10 cellular contexts compared by ENCODE assay signal in the genomic region with DNA sequence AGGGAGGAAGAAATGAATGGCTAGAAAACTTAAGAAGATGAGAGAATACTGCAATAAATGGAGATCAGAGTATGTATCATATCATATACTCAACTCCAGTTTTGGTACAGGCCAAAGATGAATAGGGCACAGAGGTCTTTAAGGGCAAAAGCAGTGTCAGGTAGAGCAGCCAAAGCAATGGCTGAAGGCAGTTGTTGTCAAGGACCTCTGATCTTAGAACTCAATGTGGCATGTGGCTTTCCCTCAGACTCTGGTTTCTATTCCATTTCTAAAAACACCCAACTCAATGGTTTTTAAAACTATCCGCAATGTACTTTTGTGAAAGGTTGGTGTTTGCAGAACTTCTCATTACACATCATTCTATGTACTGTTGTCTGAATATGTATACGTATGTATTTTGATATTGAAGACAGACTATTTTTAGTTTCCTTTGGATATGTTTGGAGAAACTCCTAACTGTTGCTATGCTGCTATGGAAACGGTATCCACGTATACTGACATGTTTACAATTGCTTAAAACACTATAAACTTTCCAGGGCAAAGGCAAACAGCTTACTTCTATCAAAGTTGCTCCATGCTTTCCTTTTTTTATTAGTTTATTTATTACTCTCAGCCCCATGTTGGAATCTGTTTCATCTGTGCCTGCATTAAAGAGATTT. TPM values are rescaled to one million over a fixed set of nuclear protein-coding genes. Genes with fewer than 3 reads are reported as not detected.
DNase-seq lines count a peak whose midpoint lies in the region; ATAC-seq and TF ChIP-seq lines count a peak whose summit lies in the region.
"Had no signal": no experiment of that assay in that cellular context is flagged by ENCODE, and none has a peak within 500 bp of the region (broad histone marks: within the 10 kb centered on the region; RNA-seq: fewer than 3 reads in every experiment).

No MANE protein-coding gene starts in this region.

- H4K8ac ChIP-seq in mesenchymal stem cell (ENCODE audit: low read length) (no peak overlapping the region), neuronal stem cell (ENCODE audit: low read depth, low read length) (no peak overlapping the region)

- H3K9me3 ChIP-seq in mesenchymal stem cell (ENCODE audit: control insufficient read depth, low read length) (no peaks in the 10 kb centered on the region), neuronal stem cell (replicated peaks in 1 of 2; ENCODE audit: control insufficient read depth in 2 of 2, insufficient read depth in 1 of 2, low read depth in 1 of 2, low read length in 2 of 2) (no peaks in the 10 kb centered on the region)

- H3K27me3 Mint-ChIP-seq in CD14-positive monocyte (ENCODE audit: low read depth in 3 of 3) = no peaks in the 10 kb centered on the region
- H3K27me3 Mint-ChIP-seq in WTC11 (ENCODE audit: low read depth) = no peaks in the 10 kb centered on the region
- H3K27me3 Mint-ChIP-seq: activated CD4-positive, alpha-beta T cell treated with anti-CD3 and anti-CD28 coated beads for 36 hours had no signal

- no peak overlapping the region for H2AK5ac ChIP-seq in mesenchymal stem cell (ENCODE audit: low read length, severe bottlenecking)
- H2AK5ac ChIP-seq in neuronal stem cell (ENCODE audit: low read depth, low read length) = no peak overlapping the region

- peak overlapping the region; percentile 83 for H3K9ac ChIP-seq in mesenchymal stem cell (ENCODE audit: low read length)
- no peak overlapping the region for H3K9ac ChIP-seq in neuronal stem cell (ENCODE audit: low read depth, low read length, poor library complexity)

- H3K27me3 ChIP-seq in mesenchymal stem cell (ENCODE audit: control insufficient read depth in 1 of 2, insufficient read depth in 1 of 2, low read length in 2 of 2) (no peaks in the 10 kb centered on the region), neuronal stem cell (ENCODE audit: control insufficient read depth in 3 of 3, insufficient read depth in 3 of 3, low read depth in 1 of 3, low read length in 3 of 3) (no peaks in the 10 kb centered on the region)

- intact Hi-C loops in CD14-positive monocyte (cut with micrococcal nuclease) = no loop called here

- H3K14ac ChIP-seq in mesenchymal stem cell (ENCODE audit: low read length in 2 of 2) = no peak overlapping the region
- H3K14ac ChIP-seq in neuronal stem cell (ENCODE audit: low read length) = no peak overlapping the region

- no peak overlapping the region for H3K23ac ChIP-seq in mesenchymal stem cell (ENCODE audit: low read length in 2 of 2)
- no peak overlapping the region for H3K23ac ChIP-seq in neuronal stem cell (ENCODE audit: low read depth, low read length, poor library complexity)

- H2BK5ac ChIP-seq in mesenchymal stem cell (ENCODE audit: low read depth, low read length, poor library complexity, severe bottlenecking) (no peak overlapping the region), neuronal stem cell (ENCODE audit: low read length) (no peak overlapping the region)

- no peaks in the 10 kb centered on the region for H3K79me1 ChIP-seq in mesenchymal stem cell (replicated peaks; ENCODE audit: low read length, poor library complexity, severe bottlenecking)
- no peaks in the 10 kb centered on the region for H3K79me1 ChIP-seq in neuronal stem cell (ENCODE audit: low read depth, low read length)

- H3K4me1 Mint-ChIP-seq in CD14-positive monocyte (peaks cover 24% of the 10 kb centered on the region), WTC11 (peaks cover 27% of the 10 kb centered on the region)

- peak overlapping the region in 5 of 7 donors; percentile 4 to 96 (median 7) for H3K27ac Mint-ChIP-seq in CD14-positive monocyte
- H3K27ac Mint-ChIP-seq in WTC11 = no peak overlapping the region
- H3K27ac Mint-ChIP-seq: activated CD4-positive, alpha-beta T cell treated with anti-CD3 and anti-CD28 coated beads for 36 hours had no signal

- POLR2A ChIA-PET in WTC11 (lab: Charles Lee) = no interaction called here

- TF ChIP-seq CTCF in CD14-positive monocyte (IDR thresholded peaks at IDR 0.05) (no peak), LNCaP clone FGC (IDR thresholded peaks at IDR 0.05; ENCODE audit: control insufficient read depth, extremely low read depth, insufficient read depth) (no peak), coronary artery (IDR thresholded peaks at IDR 0.05) (no peak), WTC11 (IDR thresholded peaks at IDR 0.05) (no peak)

- 18% methylated on average over 2 of the region's 4 CpGs for WGBS in mesenchymal stem cell
- no CpG with 5 or more reads among the region's 4 CpGs for WGBS in neuronal stem cell (ENCODE audit: extremely low coverage in 2 of 2, insufficient read length in 2 of 2, insufficient replicate concordance in 1 of 2), 2 donors

- H3K36me3 Mint-ChIP-seq in CD14-positive monocyte = no peaks in the 10 kb centered on the region
- no peaks in the 10 kb centered on the region for H3K36me3 Mint-ChIP-seq in WTC11

- H3K9me3 Mint-ChIP-seq in CD14-positive monocyte (no peaks in the 10 kb centered on the region), WTC11 (0 out of 2 replicates have a peak, but pooled peaks cover 4% of the 10 kb centered on the region)

- DNase-seq in CD14-positive monocyte (ENCODE audit: low spot score) (no peak), LNCaP clone FGC (ENCODE audit: low read depth) (peak; percentile 60), coronary artery (ENCODE audit: low spot score) (no peak), mesenchymal stem cell (peak; percentile 99), NCI-H2171 treated with DMSO at 0.1 percent for 48 hours (lab: John Stamatoyannopoulos, UW) (no peak), neuronal stem cell (ENCODE audit: low spot score) (no peak), WTC11 (ENCODE audit: low spot score) (no peak)
- DNase-seq in stimulated activated CD4-positive, alpha-beta T cell treated with anti-CD3 and anti-CD28 coated beads, Interleukin-4, amount 100 ng/mL, for 1 hour = no peak
- DNase-seq: activated CD4-positive, alpha-beta T cell treated with anti-CD3 and anti-CD28 coated beads for 36 hours; glutamatergic neuron had no signal

- H2BK120ac ChIP-seq in mesenchymal stem cell (ENCODE audit: low read depth, low read length) (no peak overlapping the region), neuronal stem cell (ENCODE audit: low read depth, low read length) (no peak overlapping the region)

- CTCF ChIA-PET in WTC11 (lab: Charles Lee) = no interaction called here

- H4K91ac ChIP-seq in mesenchymal stem cell (ENCODE audit: low read length) (no peak overlapping the region), neuronal stem cell (ENCODE audit: low read depth, low read length, poor library complexity) (no peak overlapping the region)

- H3K18ac ChIP-seq in mesenchymal stem cell (ENCODE audit: low read depth in 1 of 2, low read length in 2 of 2) (peak overlapping the region in 1 of 2 experiments; percentile 84), neuronal stem cell (ENCODE audit: low read length) (no peak overlapping the region)

- peak overlapping the region; percentile 18; the same call in 1 of the 2 replicates for H3K4me3 ChIP-seq in LNCaP clone FGC (ENCODE audit: low read depth, low read length)
- H3K4me3 ChIP-seq in coronary artery = no peak overlapping the region
- H3K4me3 ChIP-seq in mesenchymal stem cell (ENCODE audit: insufficient read depth in 1 of 2, low read depth in 1 of 2, low read length in 2 of 2) = no peak overlapping the region
- H3K4me3 ChIP-seq in neuronal stem cell (ENCODE audit: low read length in 2 of 2) = no peak overlapping the region

- no peak overlapping the region for H2BK15ac ChIP-seq in mesenchymal stem cell (ENCODE audit: low read depth, poor library complexity, severe bottlenecking)
- no peak overlapping the region for H2BK15ac ChIP-seq in neuronal stem cell (ENCODE audit: low read length)

- no peak overlapping the region for H3K4me3 Mint-ChIP-seq in CD14-positive monocyte
- no peak overlapping the region for H3K4me3 Mint-ChIP-seq in WTC11
- H3K4me3 Mint-ChIP-seq: activated CD4-positive, alpha-beta T cell treated with anti-CD3 and anti-CD28 coated beads for 36 hours had no signal

- ATAC-seq in WTC11 = no peak

- peak overlapping the region in 1 of 2 experiments; percentile 84 for H3K4ac ChIP-seq in mesenchymal stem cell (ENCODE audit: low read depth in 1 of 2, low read length in 2 of 2)
- H3K4ac ChIP-seq in neuronal stem cell (ENCODE audit: low read length) = no peak overlapping the region

- H3K4me1 ChIP-seq in mesenchymal stem cell (ENCODE audit: control insufficient read depth, insufficient read depth, low read depth, low read length) (peaks cover 6% of the 10 kb centered on the region), neuronal stem cell (ENCODE audit: control insufficient read depth in 2 of 2, insufficient read depth in 1 of 2, low read depth in 1 of 2, low read length in 2 of 2) (peaks cover 4 to 28% of the 10 kb centered on the region in 2 donors)

- no peaks in the 10 kb centered on the region for H3K36me3 ChIP-seq in mesenchymal stem cell (ENCODE audit: control insufficient read depth in 1 of 2, insufficient read depth in 2 of 2, low read depth in 1 of 2, low read length in 2 of 2)
- no peaks in the 10 kb centered on the region for H3K36me3 ChIP-seq in neuronal stem cell (replicated peaks in 1 of 2; ENCODE audit: control insufficient read depth in 2 of 2, insufficient read depth in 2 of 2, low read length in 2 of 2)

- no peak overlapping the region for H2AFZ ChIP-seq in mesenchymal stem cell (ENCODE audit: low read depth, low read length)
- no peak overlapping the region for H2AFZ ChIP-seq in neuronal stem cell (ENCODE audit: low read length)

- peak overlapping the region; percentile 60 to 88 for H3K27ac ChIP-seq in coronary artery
- H3K27ac ChIP-seq in mesenchymal stem cell (ENCODE audit: low read length, poor library complexity, severe bottlenecking) = no peak overlapping the region
- no peak overlapping the region for H3K27ac ChIP-seq in neuronal stem cell (replicated peaks; ENCODE audit: low read length)

- H2BK12ac ChIP-seq in mesenchymal stem cell (ENCODE audit: low read length in 2 of 2) (peak overlapping the region in 1 of 2 experiments; percentile 96), neuronal stem cell (ENCODE audit: low read length) (no peak overlapping the region)

- H3K4me2 ChIP-seq in mesenchymal stem cell (ENCODE audit: low read length, poor library complexity, severe bottlenecking) (no peak overlapping the region), neuronal stem cell (ENCODE audit: insufficient read depth, low read length, poor library complexity, severe bottlenecking) (no peak overlapping the region)

TF ChIP-seq in WTC11, 78 proteins besides CTCF, POLR2A, EP300 and RAD21 (continues in another document):
- TF ChIP-seq, protein P1, sequence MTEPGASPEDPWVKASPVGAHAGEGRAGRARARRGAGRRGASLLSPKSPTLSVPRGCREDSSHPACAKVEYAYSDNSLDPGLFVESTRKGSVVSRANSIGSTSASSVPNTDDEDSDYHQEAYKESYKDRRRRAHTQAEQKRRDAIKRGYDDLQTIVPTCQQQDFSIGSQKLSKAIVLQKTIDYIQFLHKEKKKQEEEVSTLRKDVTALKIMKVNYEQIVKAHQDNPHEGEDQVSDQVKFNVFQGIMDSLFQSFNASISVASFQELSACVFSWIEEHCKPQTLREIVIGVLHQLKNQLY (CRISPR knock-in tag; IDR thresholded peaks at IDR 0.05) = no peak

RNA-seq across cellular contexts. Expression of gene PELI1, which starts 58.1 kb away (rescaled TPM):
- 10 to 100 TPM; 44.7 to 53.6 TPM for polyA plus RNA-seq in CD14-positive monocyte
- 4.9 TPM for polyA plus RNA-seq in mesenchymal stem cell (2013, experiment 1 of 2)
- polyA plus RNA-seq in mesenchymal stem cell (2013, experiment 2 of 2) = 5.8 TPM
- 28.6 TPM for polyA plus RNA-seq in neuronal stem cell (2013, experiment 1 of 2)
- polyA plus RNA-seq in neuronal stem cell (2013, experiment 2 of 2) = 28.9 TPM
- total RNA-seq in WTC11 (2021) = 43.0 to 53.5 TPM (median 47.3 TPM) in 3 replicates

Comparison
In these comparisons a context has a peak if more than half of its experiments do, and no peak if none do; other contexts are left out.
1. DNase-seq: peak in LNCaP clone FGC (single experiment) and mesenchymal stem cell (single experiment); none in CD14-positive monocyte (single experiment), coronary artery (single experiment), NCI-H2171 treated with DMSO at 0.1 percent for 48 hours (single experiment), neuronal stem cell (single experiment), WTC11 (single experiment) and stimulated activated CD4-positive, alpha-beta T cell treated with anti-CD3 and anti-CD28 coated beads, Interleukin-4, amount 100 ng/mL, for 1 hour (single experiment).
2. H3K27ac ChIP-seq: peak in coronary artery (2 of 2); none in mesenchymal stem cell (single experiment) and neuronal stem cell (single experiment).